8 cellular contexts compared by ENCODE assay signal in the genomic region with DNA sequence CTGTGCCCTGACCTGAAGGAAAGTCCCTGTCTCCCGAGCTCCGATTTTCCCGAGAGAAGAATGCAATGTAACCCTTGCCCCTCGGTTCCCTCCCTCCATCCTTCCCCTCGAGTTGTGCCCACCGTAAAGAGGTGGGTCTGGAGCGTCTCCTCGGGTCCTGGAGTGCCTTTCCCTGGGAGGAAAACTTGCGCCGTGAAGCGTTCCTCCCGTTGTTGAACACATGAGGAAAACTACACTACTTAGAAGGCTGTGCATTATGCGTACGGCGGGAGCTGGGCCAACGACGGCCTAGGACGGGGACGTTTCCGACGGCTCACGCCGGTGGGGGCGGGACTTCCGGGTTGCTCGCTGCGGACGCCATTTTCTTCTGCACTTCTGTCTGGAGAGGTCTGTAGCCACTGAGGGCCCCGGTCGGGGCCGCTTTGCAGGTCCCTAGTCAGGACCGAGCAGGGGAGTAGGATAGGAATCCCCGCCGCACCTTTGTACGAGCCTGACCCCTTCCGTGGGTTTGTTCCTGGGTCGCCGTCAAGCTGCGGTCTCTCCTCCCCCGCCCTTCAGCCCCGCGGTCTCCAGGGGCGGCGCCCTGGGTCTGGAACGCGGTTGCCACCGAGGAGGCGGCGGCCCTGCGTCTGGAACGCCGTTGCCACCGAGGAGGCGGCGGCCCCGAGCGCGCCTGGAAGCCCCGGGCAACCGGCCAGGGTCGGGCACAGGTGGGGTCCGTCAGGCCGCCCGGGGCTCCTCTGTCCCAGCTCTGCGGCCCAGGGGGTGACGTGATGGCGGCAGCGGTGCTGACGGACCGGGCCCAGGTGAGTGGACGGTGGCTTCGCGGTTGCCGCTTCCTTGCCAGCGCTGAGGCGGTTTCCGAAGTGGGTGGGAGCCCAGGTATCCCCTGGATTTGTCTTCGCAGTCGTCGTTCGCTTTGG. TPM values are rescaled to one million over a fixed set of nuclear protein-coding genes. Genes with fewer than 3 reads are reported as not detected.
A peak's percentile ranks its signal among the peaks of the same experiment; 100 is the strongest.
DNase-seq lines count a peak whose midpoint lies in the region; ATAC-seq, FAIRE-seq and TF ChIP-seq lines count a peak whose summit lies in the region.

A gene (plus strand): TSS at position 360 of the 923 bp plus-strand sequence. CDS start 414 bp downstream, at position 774.

- DNase-seq in CD14-positive monocyte (ENCODE audit: low spot score) (peak; percentile 79), NCI-H82 treated with DMSO at 0.1 percent for 48 hours (lab: John Stamatoyannopoulos, UW; ENCODE audit: unreplicated experiment) (peak; percentile 68), H1 (ENCODE audit: low read depth in 1 of 2, low spot score in 2 of 2) (peak; percentile 19 to 92), memory B cell (ENCODE audit: low spot score in 2 of 2) (peak; percentile 83 to 86)
- peak; percentile 70 to 71 (median 70) for DNase-seq in activated CD8-positive, alpha-beta memory T cell treated with anti-CD3 and anti-CD28 coated beads for 48 hours (ENCODE audit: low read depth in 2 of 3, low spot score in 2 of 3)
- peak; percentile 84 for DNase-seq in stimulated activated CD8-positive, alpha-beta memory T cell treated with anti-CD3 and anti-CD28 coated beads, Interleukin-12 subunit alpha, Interleukin-12 subunit beta, amount 100 ng/mL, for 1 hour (ENCODE audit: low read depth)

- TF ChIP-seq EP300 in H1 (IDR thresholded peaks at IDR 0.05; ENCODE audit: borderline replicate concordance in 1 of 2, low read depth in 2 of 2, low read length in 2 of 2): no peak

- H2BK12ac ChIP-seq in H1 (ENCODE audit: low read depth, low read length): no peak within 1 kb of the TSS

- peak within 1 kb of the TSS; percentile 92 for H4K5ac ChIP-seq in H1 (ENCODE audit: insufficient read length, low read depth, low read length)

- peaks cover 16 to 20% of the 10 kb centered on the region in 2 experiments; a peak in 3 of 4 replicates for H3K79me2 ChIP-seq in H1 (ENCODE audit: control insufficient read depth in 1 of 2, insufficient read depth in 2 of 2, low read length in 2 of 2)

- H3K27ac Mint-ChIP-seq in CD14-positive monocyte (peak within 1 kb of the TSS; percentile 80 to 93 (median 90)), memory B cell (peak within 1 kb of the TSS; percentile 93)

- H3K79me1 ChIP-seq in H1 (ENCODE audit: low read depth, low read length): peaks cover 11% of the 10 kb centered on the region

- H3K27me3 ChIP-seq in H1 (replicated peaks in 1 of 4; ENCODE audit: control insufficient read depth in 3 of 4, extremely low read depth in 1 of 4, insufficient read depth in 3 of 4, low read length in 3 of 4): no peaks in the 10 kb centered on the region; a peak in 1 of 7 replicates

- peaks cover 0 to 6% (median 0%) of the 10 kb centered on the region in 4 experiments; a peak in 2 of 7 replicates for H3K4me1 ChIP-seq in H1 (replicated peaks in 1 of 4; ENCODE audit: control insufficient read depth in 3 of 4, insufficient read depth in 4 of 4, low read length in 3 of 4)

- no peak within 1 kb of the TSS for H2BK20ac ChIP-seq in H1 (ENCODE audit: low read length)

- no peak within 1 kb of the TSS for H2BK15ac ChIP-seq in H1 (ENCODE audit: low read length)

- H3K18ac ChIP-seq in H1 (ENCODE audit: extremely low read depth, low read length): peak within 1 kb of the TSS; percentile 91

- intact Hi-C loops in CD14-positive monocyte (cut with micrococcal nuclease): no loop called here

- H3K4me3 ChIP-seq in H1 (ENCODE audit: extremely low read depth in 1 of 4, insufficient read depth in 2 of 4, low read depth in 3 of 4, low read length in 4 of 4): peak within 1 kb of the TSS; percentile 78 to 99 (median 90)

- WGBS in H1 (ENCODE audit: extremely low coverage in 1 of 2, insufficient coverage in 1 of 2, insufficient read length in 1 of 2, insufficient replicate concordance in 2 of 2, low coverage in 1 of 2, low lambda C conversion rate in 2 of 2, missing lambda C conversion rate in 1 of 2), 2 experiments: 5% methylated on average over 62 of the region's 81 CpGs; no CpG with 5 or more reads in 1 of the 2 experiments

- H3K27me3 Mint-ChIP-seq in CD14-positive monocyte (ENCODE audit: low read depth in 3 of 3) (peaks cover 0 to 10% (median 4%) of the 10 kb centered on the region in 3 donors), memory B cell (peaks cover 7% of the 10 kb centered on the region)

- H3K4ac ChIP-seq in H1 (replicated peaks; ENCODE audit: insufficient read length, low read depth, low read length): peak within 1 kb of the TSS; percentile 50

- H3K9me3 Mint-ChIP-seq in CD14-positive monocyte: peaks cover 35 to 86% (median 56%) of the 10 kb centered on the region in 7 donors
- peaks cover 14% of the 10 kb centered on the region for H3K9me3 Mint-ChIP-seq in memory B cell

- peaks cover 0 to 26% (median 13%) of the 10 kb centered on the region in 4 experiments; a peak in 6 of 8 replicates for H3K36me3 ChIP-seq in H1 (ENCODE audit: control insufficient read depth in 2 of 4, insufficient read depth in 4 of 4, low read length in 3 of 4)

- H2BK120ac ChIP-seq in H1 (replicated peaks; ENCODE audit: low read depth, low read length): no peak within 1 kb of the TSS

- H3K27ac ChIP-seq in H1 (ENCODE audit: low read depth, low read length): peak within 1 kb of the TSS; percentile 78; the same call in 1 of the 2 replicates

- H3K36me3 Mint-ChIP-seq in CD14-positive monocyte (peaks cover 40 to 49% of the 10 kb centered on the region in 2 donors), memory B cell (peaks cover 41% of the 10 kb centered on the region)

- peaks cover 19 to 25% of the 10 kb centered on the region in 2 experiments for H3K9me3 ChIP-seq in H1 (ENCODE audit: insufficient read depth in 2 of 2, low read depth in 1 of 2, low read length in 1 of 2)

- peaks cover 30% of the 10 kb centered on the region for H3K4me1 Mint-ChIP-seq in CD14-positive monocyte
- peaks cover 25% of the 10 kb centered on the region for H3K4me1 Mint-ChIP-seq in memory B cell

- POLR2A ChIA-PET in H1 (lab: Charles Lee; ENCODE audit: partially characterized antibody): interaction anchor here (0.6 to 2.0 kb wide), 9 partner anchors 10 to 595 kb away, joined by 3 to 12 read pairs (median 4); a partner anchor contains a TSS

- H3K23me2 ChIP-seq in H1 (ENCODE audit: low read depth, low read length): peaks cover 11% of the 10 kb centered on the region

- peaks cover 0 to 8% of the 10 kb centered on the region in 2 experiments for H4K20me1 ChIP-seq in H1 (replicated peaks in 1 of 2; ENCODE audit: control insufficient read depth in 1 of 2, insufficient read depth in 2 of 2, low read length in 2 of 2)

- no peak within 1 kb of the TSS for H3K23ac ChIP-seq in H1 (ENCODE audit: insufficient read length)

- peak within 1 kb of the TSS; percentile 90 for H3K56ac ChIP-seq in H1 (replicated peaks; ENCODE audit: insufficient read length, low read depth, low read length)

- FAIRE-seq in H1 (lab: Jason Lieb, UNC): peak; percentile 13

- CTCF ChIA-PET in H1 (lab: Charles Lee; ENCODE audit: partially characterized antibody): interaction anchor here (0.9 to 1.1 kb wide), 2 partner anchors 881 to 1111 kb away, joined by 3 read pairs; no protein-coding TSS in a partner anchor

- ATAC-seq in GM19328 (IDR thresholded peaks at IDR 0.05; ENCODE audit: unreplicated experiment): peak; percentile 91
- peak; percentile 86 for ATAC-seq in HG03521 (IDR thresholded peaks at IDR 0.05; ENCODE audit: unreplicated experiment)
- ATAC-seq in memory B cell (ENCODE audit: low read depth): peak; percentile 98

- no peak within 1 kb of the TSS for H3K14ac ChIP-seq in H1 (ENCODE audit: insufficient read length)

- H3K4me2 ChIP-seq in H1 (ENCODE audit: insufficient read depth in 1 of 2, low read depth in 2 of 2, low read length in 2 of 2): peak within 1 kb of the TSS; percentile 94 to 97

- no peak within 1 kb of the TSS; the same call in 1 of the 2 replicates for H2AK5ac ChIP-seq in H1 (ENCODE audit: low read depth, low read length)

- peak within 1 kb of the TSS; percentile 97 for H4K8ac ChIP-seq in H1 (ENCODE audit: extremely low read depth, insufficient read depth, low read length)

- no peak for TF ChIP-seq CTCF in CD14-positive monocyte (IDR thresholded peaks at IDR 0.05)
- no peak for TF ChIP-seq CTCF in H1 (IDR thresholded peaks at IDR 0.05; ENCODE audit: control extremely low read depth in 1 of 3, insufficient read depth in 1 of 3, low read depth in 1 of 3, low read length in 3 of 3)

- H4K91ac ChIP-seq in H1 (replicated peaks; ENCODE audit: insufficient read length, low read length): peak within 1 kb of the TSS; percentile 94

- H2AFZ ChIP-seq in H1 (ENCODE audit: low read length): peak within 1 kb of the TSS; percentile 100

- H2BK5ac ChIP-seq in H1 (ENCODE audit: low read depth, low read length): peak within 1 kb of the TSS; percentile 82

- peak within 1 kb of the TSS; percentile 88 to 97 for H3K4me3 Mint-ChIP-seq in CD14-positive monocyte
- H3K4me3 Mint-ChIP-seq in memory B cell: peak within 1 kb of the TSS; percentile 95

- peak within 1 kb of the TSS; percentile 75 to 92 (median 80) for H3K9ac ChIP-seq in H1 (replicated peaks in 1 of 4; ENCODE audit: extremely low read depth in 1 of 4, low read depth in 3 of 4, low read length in 3 of 4)

- no peak for TF ChIP-seq RAD21 in H1 (IDR thresholded peaks at IDR 0.05 in 1 of 2, conservative IDR thresholded peaks at IDR 0.05 in 1 of 2; ENCODE audit: low read depth in 2 of 2, low read length in 2 of 2)

- TF ChIP-seq POLR2A in H1 (IDR thresholded peaks at IDR 0.05; ENCODE audit: control extremely low read depth in 1 of 2, low read depth in 2 of 2, low read length in 2 of 2): peak in 1 of 2 experiments; percentile 75; a peak in 2 of 3 replicates

TF ChIP-seq in H1, 55 proteins besides CTCF, POLR2A, EP300 and RAD21 (continues in another document):
- TF ChIP-seq TAF1 (IDR thresholded peaks at IDR 0.05; ENCODE audit: low read depth, low read length): peak; percentile 75
- TF ChIP-seq, protein P1, sequence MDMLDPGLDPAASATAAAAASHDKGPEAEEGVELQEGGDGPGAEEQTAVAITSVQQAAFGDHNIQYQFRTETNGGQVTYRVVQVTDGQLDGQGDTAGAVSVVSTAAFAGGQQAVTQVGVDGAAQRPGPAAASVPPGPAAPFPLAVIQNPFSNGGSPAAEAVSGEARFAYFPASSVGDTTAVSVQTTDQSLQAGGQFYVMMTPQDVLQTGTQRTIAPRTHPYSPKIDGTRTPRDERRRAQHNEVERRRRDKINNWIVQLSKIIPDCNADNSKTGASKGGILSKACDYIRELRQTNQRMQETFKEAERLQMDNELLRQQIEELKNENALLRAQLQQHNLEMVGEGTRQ (IDR thresholded peaks at IDR 0.05; ENCODE audit: low read length): no peak
- no peak for TF ChIP-seq SP4 (IDR thresholded peaks at IDR 0.05; ENCODE audit: low read length)

RNA-seq across cellular contexts. Expression of the gene that starts here (rescaled TPM):
- polyA plus RNA-seq in CD14-positive monocyte (1 to 10 TPM; 5.3 to 5.6 TPM), H1 (2011; rRNA removed) (3.5 and 3.6 TPM in 2 replicates)
- total RNA-seq in H1 (2021; fragmentation: NEBNext Ultra II Directional; extraction: Animal tissue kit (Norgen Biotek cat#: 25700)): 20.0 and 22.9 TPM in 2 replicates
- 4.0 TPM for polyA plus RNA-seq in H1 (2011; cell fraction: cytosol; rRNA removed)
- 7.9 TPM for polyA plus RNA-seq in H1 (2011; cell fraction: nucleus; rRNA removed)
- 5.5 to 6.3 TPM (median 6.1 TPM) in 4 replicates for polyA plus RNA-seq in H1 (2012, experiment 1 of 2)
- 1.7 TPM for polyA plus RNA-seq in H1 (2012, experiment 2 of 2)
- polyA plus RNA-seq in H1 (2013, experiment 1 of 2): 5.0 TPM
- 4.6 TPM for polyA plus RNA-seq in H1 (2013, experiment 2 of 2)
- 35.1 and 42.7 TPM in 2 replicates for polyA minus RNA-seq in H1 (2011; rRNA and poly(A)+ RNA removed)
- 19.7 TPM for polyA minus RNA-seq in H1 (2011; cell fraction: cytosol; rRNA and poly(A)+ RNA removed)
- 27.6 TPM for polyA minus RNA-seq in H1 (2011; cell fraction: nucleus; rRNA and poly(A)+ RNA removed)

Comparison
In these comparisons a context has a peak if more than half of its experiments do, and no peak if none do; other contexts are left out.
1. Peak in every context shown above with its lines: DNase-seq, ATAC-seq, H3K4me3 ChIP-seq and H3K27ac ChIP-seq.